In the genomic region with DNA sequence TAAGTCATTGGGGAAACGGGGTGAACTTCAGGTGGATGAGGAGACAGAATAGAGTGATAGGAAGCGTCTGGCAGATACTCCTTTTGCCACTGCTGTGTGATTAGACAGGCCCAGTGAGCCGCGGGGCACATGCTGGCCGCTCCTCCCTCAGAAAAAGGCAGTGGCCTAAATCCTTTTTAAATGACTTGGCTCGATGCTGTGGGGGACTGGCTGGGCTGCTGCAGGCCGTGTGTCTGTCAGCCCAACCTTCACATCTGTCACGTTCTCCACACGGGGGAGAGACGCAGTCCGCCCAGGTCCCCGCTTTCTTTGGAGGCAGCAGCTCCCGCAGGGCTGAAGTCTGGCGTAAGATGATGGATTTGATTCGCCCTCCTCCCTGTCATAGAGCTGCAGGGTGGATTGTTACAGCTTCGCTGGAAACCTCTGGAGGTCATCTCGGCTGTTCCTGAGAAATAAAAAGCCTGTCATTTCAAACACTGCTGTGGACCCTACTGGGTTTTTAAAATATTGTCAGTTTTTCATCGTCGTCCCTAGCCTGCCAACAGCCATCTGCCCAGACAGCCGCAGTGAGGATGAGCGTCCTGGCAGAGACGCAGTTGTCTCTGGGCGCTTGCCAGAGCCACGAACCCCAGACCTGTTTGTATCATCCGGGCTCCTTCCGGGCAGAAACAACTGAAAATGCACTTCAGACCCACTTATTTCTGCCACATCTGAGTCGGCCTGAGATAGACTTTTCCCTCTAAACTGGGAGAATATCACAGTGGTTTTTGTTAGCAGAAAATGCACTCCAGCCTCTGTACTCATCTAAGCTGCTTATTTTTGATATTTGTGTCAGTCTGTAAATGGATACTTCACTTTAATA, we compare ENCODE assay signal across 1 cellular context.
TF ChIP-seq lines count a peak whose summit lies in the region.

No MANE protein-coding gene starts in this region.

TF ChIP-seq in neural cell, 6 proteins besides CTCF, POLR2A, EP300 and RAD21:
- TF ChIP-seq POLR2AphosphoS5 (IDR thresholded peaks at IDR 0.05) (no peak), MXI1 (conservative IDR thresholded peaks at IDR 0.05; ENCODE audit: poor library complexity, severe bottlenecking) (no peak), TAF1 (IDR thresholded peaks at IDR 0.05; ENCODE audit: low read depth) (no peak), SMC3 (conservative IDR thresholded peaks at IDR 0.05; ENCODE audit: poor library complexity) (no peak), EZH2 (IDR thresholded peaks at IDR 0.05; ENCODE audit: borderline replicate concordance, insufficient read depth, low read length, poor library complexity, severe bottlenecking) (no peak)
- TF ChIP-seq, protein P1, sequence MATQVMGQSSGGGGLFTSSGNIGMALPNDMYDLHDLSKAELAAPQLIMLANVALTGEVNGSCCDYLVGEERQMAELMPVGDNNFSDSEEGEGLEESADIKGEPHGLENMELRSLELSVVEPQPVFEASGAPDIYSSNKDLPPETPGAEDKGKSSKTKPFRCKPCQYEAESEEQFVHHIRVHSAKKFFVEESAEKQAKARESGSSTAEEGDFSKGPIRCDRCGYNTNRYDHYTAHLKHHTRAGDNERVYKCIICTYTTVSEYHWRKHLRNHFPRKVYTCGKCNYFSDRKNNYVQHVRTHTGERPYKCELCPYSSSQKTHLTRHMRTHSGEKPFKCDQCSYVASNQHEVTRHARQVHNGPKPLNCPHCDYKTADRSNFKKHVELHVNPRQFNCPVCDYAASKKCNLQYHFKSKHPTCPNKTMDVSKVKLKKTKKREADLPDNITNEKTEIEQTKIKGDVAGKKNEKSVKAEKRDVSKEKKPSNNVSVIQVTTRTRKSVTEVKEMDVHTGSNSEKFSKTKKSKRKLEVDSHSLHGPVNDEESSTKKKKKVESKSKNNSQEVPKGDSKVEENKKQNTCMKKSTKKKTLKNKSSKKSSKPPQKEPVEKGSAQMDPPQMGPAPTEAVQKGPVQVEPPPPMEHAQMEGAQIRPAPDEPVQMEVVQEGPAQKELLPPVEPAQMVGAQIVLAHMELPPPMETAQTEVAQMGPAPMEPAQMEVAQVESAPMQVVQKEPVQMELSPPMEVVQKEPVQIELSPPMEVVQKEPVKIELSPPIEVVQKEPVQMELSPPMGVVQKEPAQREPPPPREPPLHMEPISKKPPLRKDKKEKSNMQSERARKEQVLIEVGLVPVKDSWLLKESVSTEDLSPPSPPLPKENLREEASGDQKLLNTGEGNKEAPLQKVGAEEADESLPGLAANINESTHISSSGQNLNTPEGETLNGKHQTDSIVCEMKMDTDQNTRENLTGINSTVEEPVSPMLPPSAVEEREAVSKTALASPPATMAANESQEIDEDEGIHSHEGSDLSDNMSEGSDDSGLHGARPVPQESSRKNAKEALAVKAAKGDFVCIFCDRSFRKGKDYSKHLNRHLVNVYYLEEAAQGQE (IDR thresholded peaks at IDR 0.05; ENCODE audit: borderline replicate concordance), result no peak
